In genomic region chr6:43515808-43516207, GRCh38 we compare ENCODE assay signal across 10 cellular contexts. TPM values are rescaled to one million over a fixed set of nuclear protein-coding genes. Genes with fewer than 3 reads are reported as not detected.
DNase-seq lines count a peak whose midpoint lies in the region; TF ChIP-seq lines count a peak whose summit lies in the region.
"Had no signal": no experiment of that assay in that cellular context is flagged by ENCODE, and none has a peak within 500 bp of the region (broad histone marks: within the 10 kb centered on the region; RNA-seq: fewer than 3 reads in every experiment).

No MANE protein-coding gene starts in this region.

- H4K20me1 ChIP-seq in BLaER1 treated with 17β-estradiol and CSF1 and Interleukin-3, amounts not matched to agents 10 nM and 100 nM: peaks cover 30 to 87% (median 79%) of the 10 kb centered on the region in 11 experiments; a peak in 20 of 22 replicates
- H4K20me1 ChIP-seq in Loucy (ENCODE audit: insufficient read depth, low read length, poor library complexity, severe bottlenecking) (peaks cover 31% of the 10 kb centered on the region), osteoblast (ENCODE audit: insufficient read depth, low read length) (peaks cover 41% of the 10 kb centered on the region)

- H3K9me2 ChIP-seq in Loucy (replicated peaks; ENCODE audit: low read depth, low read length): no peaks in the 10 kb centered on the region

- peaks cover 31% of the 10 kb centered on the region for H3K4me1 Mint-ChIP-seq in activated T-cell treated with anti-CD3 and anti-CD28 coated beads, Interleukin-2, amount 50 U/mL, for 24 hours (ENCODE audit: low read depth)

- H3K36me3 Mint-ChIP-seq in activated T-cell treated with anti-CD3 and anti-CD28 coated beads, Interleukin-2, amount 50 U/mL, for 24 hours (ENCODE audit: low read depth): peaks cover 47% of the 10 kb centered on the region

- H3K9me3 Mint-ChIP-seq in activated T-cell treated with anti-CD3 and anti-CD28 coated beads, Interleukin-2, amount 50 U/mL, for 24 hours: no peaks in the 10 kb centered on the region

- DNase-seq in epithelial cell of esophagus (ENCODE audit: low read depth): no peak
- no peak for DNase-seq in osteoblast (ENCODE audit: insufficient read length, low spot score, missing footprints)
- no peak for DNase-seq in stimulated activated CD8-positive, alpha-beta memory T cell treated with anti-CD3 and anti-CD28 coated beads, Interleukin-4, amount 100 ng/mL, for 48 hours
- DNase-seq in NK-92 treated with Interleukin-12 subunit alpha and Interleukin-12 subunit beta, amount 100 ng/mL, for 24 hours (lab: John Stamatoyannopoulos, UW): no peak
- no peak for DNase-seq in activated T-cell treated with anti-CD3 and anti-CD28 coated beads, Interleukin-2, amount 50 U/mL, for 24 hours
- no peak for DNase-seq in Ammon's horn (ENCODE audit: low spot score)
- DNase-seq: activated T-cell treated with anti-CD3 and anti-CD28 coated beads for 4 hours, hippocampal formation had no signal

- H2AFZ ChIP-seq in Loucy (ENCODE audit: low read length): no peak overlapping the region
- H2AFZ ChIP-seq in osteoblast (ENCODE audit: low read length): no peak overlapping the region

- peak overlapping the region; percentile 89 to 99 (median 96) for H3K4me2 ChIP-seq in BLaER1 treated with 17β-estradiol and CSF1 and Interleukin-3, amounts not matched to agents 10 nM and 100 nM
- H3K4me2 ChIP-seq in Loucy (ENCODE audit: low read depth, low read length, poor library complexity, severe bottlenecking) (peak overlapping the region; percentile 87), osteoblast (ENCODE audit: insufficient read depth, low read length) (peak overlapping the region; percentile 89)

- H3K9ac ChIP-seq in BLaER1 treated with 17β-estradiol and CSF1 and Interleukin-3, amounts not matched to agents 10 nM and 100 nM: peak overlapping the region; percentile 88 to 99 (median 95)
- H3K9ac ChIP-seq in Loucy (ENCODE audit: low read depth, low read length, poor library complexity, severe bottlenecking): peak overlapping the region; percentile 97

- H3K4me1 ChIP-seq in BLaER1 treated with 17β-estradiol and CSF1 and Interleukin-3, amounts not matched to agents 10 nM and 100 nM: peaks cover 56 to 69% (median 64%) of the 10 kb centered on the region in 10 experiments
- H3K4me1 ChIP-seq in Loucy (ENCODE audit: insufficient read depth, low read length, poor library complexity, severe bottlenecking) (peaks cover 38% of the 10 kb centered on the region), osteoblast (ENCODE audit: insufficient read depth, low read length) (peaks cover 20% of the 10 kb centered on the region)

- H3K27me3 Mint-ChIP-seq in activated T-cell treated with anti-CD3 and anti-CD28 coated beads, Interleukin-2, amount 50 U/mL, for 24 hours: no peaks in the 10 kb centered on the region

- peak overlapping the region; percentile 77 to 97 (median 91); a peak in 21 of 22 replicates for H3K27ac ChIP-seq in BLaER1 treated with 17β-estradiol and CSF1 and Interleukin-3, amounts not matched to agents 10 nM and 100 nM
- peak overlapping the region; percentile 92 for H3K27ac ChIP-seq in osteoblast (ENCODE audit: low read depth, low read length)

- H3K4me3 Mint-ChIP-seq in activated T-cell treated with anti-CD3 and anti-CD28 coated beads, Interleukin-2, amount 50 U/mL, for 24 hours: no peak overlapping the region

- H3K79me2 ChIP-seq in Loucy (ENCODE audit: insufficient read depth, low read length) (peaks cover 69% of the 10 kb centered on the region), osteoblast (ENCODE audit: insufficient read depth, low read length) (peaks cover 73% of the 10 kb centered on the region)

- peaks cover 0 to under 1% (median 0%) of the 10 kb centered on the region in 11 experiments; a peak in 2 of 22 replicates for H3K27me3 ChIP-seq in BLaER1 treated with 17β-estradiol and CSF1 and Interleukin-3, amounts not matched to agents 10 nM and 100 nM
- H3K27me3 ChIP-seq in Loucy (ENCODE audit: insufficient read depth, low read length, poor library complexity, severe bottlenecking) (no peaks in the 10 kb centered on the region), osteoblast (ENCODE audit: insufficient read depth, low read length) (no peaks in the 10 kb centered on the region)

- peaks cover 67 to 76% (median 70%) of the 10 kb centered on the region in 11 experiments for H3K36me3 ChIP-seq in BLaER1 treated with 17β-estradiol and CSF1 and Interleukin-3, amounts not matched to agents 10 nM and 100 nM
- peaks cover 32% of the 10 kb centered on the region; the same call in 1 of the 2 replicates for H3K36me3 ChIP-seq in Loucy (ENCODE audit: insufficient read depth, low read length)
- H3K36me3 ChIP-seq in osteoblast (ENCODE audit: insufficient read depth, low read length): peaks cover 63% of the 10 kb centered on the region

- no peaks in the 10 kb centered on the region for H3K9me3 ChIP-seq in BLaER1 treated with 17β-estradiol and CSF1 and Interleukin-3, amounts not matched to agents 10 nM and 100 nM (replicated peaks in 1 of 11)
- H3K9me3 ChIP-seq in Loucy (ENCODE audit: insufficient read depth, low read depth, low read length) (no peaks in the 10 kb centered on the region), osteoblast (ENCODE audit: low read depth, low read length) (no peaks in the 10 kb centered on the region)

- no peak overlapping the region for H3K27ac Mint-ChIP-seq in activated T-cell treated with anti-CD3 and anti-CD28 coated beads, Interleukin-2, amount 50 U/mL, for 24 hours

- TF ChIP-seq CTCF in Loucy (conservative IDR thresholded peaks at IDR 0.05; ENCODE audit: low read length): no peak
- TF ChIP-seq CTCF in epithelial cell of esophagus (IDR thresholded peaks at IDR 0.05; ENCODE audit: insufficient read depth, low read depth, low read length, missing control alignments): no peak
- TF ChIP-seq CTCF in osteoblast (IDR thresholded peaks at IDR 0.05; ENCODE audit: extremely low read depth, low read depth, low read length): no peak

- peaks cover 2% of the 10 kb centered on the region; the same call in 1 of the 2 replicates for H3F3A ChIP-seq in Loucy (ENCODE audit: low read depth)

- H3K4me3 ChIP-seq in BLaER1 treated with 17β-estradiol and CSF1 and Interleukin-3, amounts not matched to agents 10 nM and 100 nM: peak overlapping the region; percentile 84 to 99 (median 96)
- H3K4me3 ChIP-seq in Loucy (ENCODE audit: low read length, poor library complexity, severe bottlenecking) (peak overlapping the region; percentile 93), epithelial cell of esophagus (ENCODE audit: low read length) (peak overlapping the region; percentile 98), osteoblast (ENCODE audit: insufficient read depth, low read length) (peak overlapping the region; percentile 99)

RNA-seq across cellular contexts. Expression of gene YIPF3, which starts 0.9 kb away (rescaled TPM):
- total RNA-seq in osteoblast: 98.8 and 126 TPM in 2 replicates

RNA-seq across cellular contexts. Expression of gene POLR1C, which starts 1.1 kb away (rescaled TPM):
- 28.6 and 29.5 TPM in 2 replicates for total RNA-seq in osteoblast

RNA-seq across cellular contexts. Expression of gene LRRC73, which starts 5.7 kb away (rescaled TPM):
- total RNA-seq in osteoblast: 0.36 and 0.59 TPM in 2 replicates

RNA-seq across cellular contexts. Expression of gene TJAP1, which starts 38.4 kb away (rescaled TPM):
- 14.5 and 16.2 TPM in 2 replicates for total RNA-seq in osteoblast
